7 cellular contexts compared by ENCODE assay signal in genomic region chr11:119709638-119710346, GRCh38. TPM values are rescaled to one million over a fixed set of nuclear protein-coding genes. Genes with fewer than 3 reads are reported as not detected.
A peak's percentile ranks its signal among the peaks of the same experiment; 100 is the strongest.
DNase-seq lines count a peak whose midpoint lies in the region; ATAC-seq and TF ChIP-seq lines count a peak whose summit lies in the region.

No MANE protein-coding gene starts in this region.

- no peak overlapping the region for H3K27ac Mint-ChIP-seq in stimulated activated effector memory CD8-positive, alpha-beta T cell treated with anti-CD3 and anti-CD28 coated beads, Interleukin-12 subunit alpha, Interleukin-12 subunit beta, amount 100 ng/mL, for 72 hours

- H3K27me3 ChIP-seq in H7 (ENCODE audit: control insufficient read depth, insufficient read depth, low read length), result no peaks in the 10 kb centered on the region

- peak; percentile 4 for ATAC-seq in stimulated activated effector memory CD8-positive, alpha-beta T cell treated with anti-CD3 and anti-CD28 coated beads, Interleukin-12 subunit alpha, Interleukin-12 subunit beta, amount 100 ng/mL, for 72 hours
- ATAC-seq in GM21825 (IDR thresholded peaks at IDR 0.05; ENCODE audit: unreplicated experiment), result no peak

- peak; percentile 85 for DNase-seq in H7
- peak; percentile 92 for DNase-seq in NCI-H82 treated with DMSO at 0.1 percent for 48 hours (lab: John Stamatoyannopoulos, UW; ENCODE audit: unreplicated experiment)
- DNase-seq in fibroblast of the aortic adventitia (ENCODE audit: low read depth), result peak; percentile 36
- DNase-seq in stimulated activated effector memory CD8-positive, alpha-beta T cell treated with anti-CD3 and anti-CD28 coated beads, Interleukin-12 subunit alpha, Interleukin-12 subunit beta, amount 100 ng/mL, for 72 hours (ENCODE audit: low spot score in 2 of 2), result no peak
- no peak for DNase-seq in activated CD4-positive, alpha-beta T cell treated with anti-CD3 and anti-CD28 coated beads for 4 hours
- DNase-seq in globus pallidus (ENCODE audit: low spot score), result no peak

- H3K36me3 Mint-ChIP-seq in stimulated activated effector memory CD8-positive, alpha-beta T cell treated with anti-CD3 and anti-CD28 coated beads, Interleukin-12 subunit alpha, Interleukin-12 subunit beta, amount 100 ng/mL, for 72 hours, result peaks cover 4% of the 10 kb centered on the region

- H3K4me3 Mint-ChIP-seq in stimulated activated effector memory CD8-positive, alpha-beta T cell treated with anti-CD3 and anti-CD28 coated beads, Interleukin-12 subunit alpha, Interleukin-12 subunit beta, amount 100 ng/mL, for 72 hours, result peak overlapping the region; percentile 21

- H3K4me1 Mint-ChIP-seq in stimulated activated effector memory CD8-positive, alpha-beta T cell treated with anti-CD3 and anti-CD28 coated beads, Interleukin-12 subunit alpha, Interleukin-12 subunit beta, amount 100 ng/mL, for 72 hours, result peaks cover 25% of the 10 kb centered on the region

- TF ChIP-seq CTCF in fibroblast of the aortic adventitia (IDR thresholded peaks at IDR 0.05; ENCODE audit: insufficient read depth, low read length), result no peak

- H3K9me3 Mint-ChIP-seq in stimulated activated effector memory CD8-positive, alpha-beta T cell treated with anti-CD3 and anti-CD28 coated beads, Interleukin-12 subunit alpha, Interleukin-12 subunit beta, amount 100 ng/mL, for 72 hours, result no peaks in the 10 kb centered on the region

- H3K4me3 ChIP-seq in H7 (ENCODE audit: insufficient read depth, low read depth, low read length) (no peak overlapping the region), fibroblast of the aortic adventitia (ENCODE audit: low read depth, low read length) (no peak overlapping the region)

- no peaks in the 10 kb centered on the region; the same call in 1 of the 2 replicates for H3K36me3 ChIP-seq in H7 (replicated peaks; ENCODE audit: control insufficient read depth, insufficient read depth, low read length)

RNA-seq across cellular contexts. Expression of gene NECTIN1, which starts 19.2 kb away (rescaled TPM):
- total RNA-seq in H7 (2014; rRNA removed; shearing (Covaris generic)), result 20.9 and 24.6 TPM in 2 replicates
- total RNA-seq in fibroblast of the aortic adventitia (ENCODE audit: low replicate concordance), result 3.4 and 7.8 TPM in 2 replicates

Comparison
In these comparisons a context has a peak if more than half of its experiments do, and no peak if none do; other contexts are left out.
1. DNase-seq: peak in H7 (single experiment), NCI-H82 treated with DMSO at 0.1 percent for 48 hours (single experiment) and fibroblast of the aortic adventitia (single experiment); none in stimulated activated effector memory CD8-positive, alpha-beta T cell treated with anti-CD3 and anti-CD28 coated beads, Interleukin-12 subunit alpha, Interleukin-12 subunit beta, amount 100 ng/mL, for 72 hours (0 of 2), activated CD4-positive, alpha-beta T cell treated with anti-CD3 and anti-CD28 coated beads for 4 hours (0 of 2) and globus pallidus (single experiment).